16 cellular contexts compared by ENCODE assay signal in the genomic region with DNA sequence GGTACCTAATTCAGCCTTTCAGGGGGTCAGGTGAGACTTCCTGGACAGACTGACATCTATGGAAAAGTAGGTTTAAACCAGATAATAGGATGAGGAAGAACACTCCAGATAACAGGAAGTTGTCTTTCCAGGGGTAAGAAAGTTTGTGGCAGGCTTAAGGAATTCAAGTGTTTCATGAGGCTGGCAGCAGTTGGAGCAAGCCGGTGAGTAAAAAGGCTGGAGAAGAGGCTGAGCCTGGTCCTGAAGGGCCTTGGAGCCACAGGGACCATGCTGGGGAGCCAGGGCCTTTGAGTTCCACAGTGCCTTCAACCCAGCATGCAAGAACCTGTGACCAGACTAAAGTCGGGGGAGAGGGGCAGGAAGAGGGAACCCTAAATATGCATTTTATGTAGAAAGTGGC.
DNase-seq lines count a peak whose midpoint lies in the region; ATAC-seq, FAIRE-seq and TF ChIP-seq lines count a peak whose summit lies in the region.
"Had no signal": no experiment of that assay in that cellular context is flagged by ENCODE, and none has a peak within 500 bp of the region (broad histone marks: within the 10 kb centered on the region; RNA-seq: fewer than 3 reads in every experiment).

No MANE protein-coding gene starts in this region.

- H3K4me1 ChIP-seq in breast epithelium = no peaks in the 10 kb centered on the region
- peaks cover 70% of the 10 kb centered on the region for H3K4me1 ChIP-seq in astrocyte (ENCODE audit: insufficient read depth, low read length)
- peaks cover 0 to 42% (median 22%) of the 10 kb centered on the region in 4 donors for H3K4me1 ChIP-seq in tibial artery
- H3K4me1 ChIP-seq: left lung, SJCRH30 had no signal

- H3K27ac Mint-ChIP-seq in MCF 10A (ENCODE audit: low read depth, unreplicated experiment) (peak overlapping the region; percentile 99), astrocyte (ENCODE audit: unreplicated experiment) (peak overlapping the region; percentile 99)
- H3K27ac Mint-ChIP-seq: stimulated activated naive CD8-positive, alpha-beta T cell treated with anti-CD3 and anti-CD28 coated beads, Interleukin-15, amount 100 ng/mL, for 72 hours had no signal

- no peak for TF ChIP-seq POLR2A in breast epithelium (IDR thresholded peaks at IDR 0.05)

- H3K36me3 ChIP-seq in breast epithelium (no peaks in the 10 kb centered on the region), astrocyte (ENCODE audit: insufficient read depth, low read length) (no peaks in the 10 kb centered on the region), tibial artery (no peaks in the 10 kb centered on the region)
- H3K36me3 ChIP-seq: left lung, SJCRH30 had no signal

- POLR2A ChIA-PET in MCF 10A (lab: Yijun Ruan, JAX) = interaction anchor here (0.7 to 1.2 kb wide), 3 partner anchors 49 to 608 kb away, joined by 3 read pairs; no protein-coding TSS in a partner anchor

- H3K79me2 ChIP-seq in astrocyte (ENCODE audit: insufficient read depth, low read length) = peaks cover 7% of the 10 kb centered on the region

- ATAC-seq in left lobe of liver = no peak
- ATAC-seq: stimulated activated naive CD8-positive, alpha-beta T cell treated with anti-CD3 and anti-CD28 coated beads, Interleukin-15, amount 100 ng/mL, for 72 hours had no signal

- H3K4me2 ChIP-seq in astrocyte (ENCODE audit: low read length) = peak overlapping the region; percentile 79

- H3K36me3 Mint-ChIP-seq in MCF 10A (ENCODE audit: insufficient read depth, unreplicated experiment) (no peaks in the 10 kb centered on the region), astrocyte (ENCODE audit: low read depth, unreplicated experiment) (no peaks in the 10 kb centered on the region)

- CTCF ChIA-PET in MCF 10A (lab: Yijun Ruan, JAX) = interaction anchor here (0.7 to 1.4 kb wide), 4 partner anchors 18 to 353 kb away, joined by 3 to 5 read pairs (median 4); partner anchors contain the start of gene SPOCK1

- H3K27me3 ChIP-seq in breast epithelium (no peaks in the 10 kb centered on the region), astrocyte (ENCODE audit: insufficient read depth, low read length) (no peaks in the 10 kb centered on the region), tibial artery (no peaks in the 10 kb centered on the region)

- peak overlapping the region; percentile 72 for H3K4me3 Mint-ChIP-seq in MCF 10A (ENCODE audit: unreplicated experiment)
- no peak overlapping the region for H3K4me3 Mint-ChIP-seq in astrocyte (ENCODE audit: unreplicated experiment)
- H3K4me3 Mint-ChIP-seq: stimulated activated naive CD8-positive, alpha-beta T cell treated with anti-CD3 and anti-CD28 coated beads, Interleukin-15, amount 100 ng/mL, for 72 hours had no signal

- FAIRE-seq in astrocyte (lab: Jason Lieb, UNC) = no peak

- DNase-seq in MCF 10A (ENCODE audit: unreplicated experiment) (peak; percentile 8), breast epithelium (ENCODE audit: low spot score in 2 of 2) (no peak), astrocyte (ENCODE audit: low read depth) (no peak), glomerular visceral epithelial cell (ENCODE audit: extremely low spot score) (peak; percentile 34), tibial artery (no peak), left lobe of liver (ENCODE audit: low spot score) (no peak), Ammon's horn (ENCODE audit: low spot score) (no peak), DMS 273 treated with DMSO at 0.1 percent for 48 hours (lab: John Stamatoyannopoulos, UW) (no peak)
- DNase-seq: activated CD8-positive, alpha-beta memory T cell treated with anti-CD3 and anti-CD28 coated beads for 24 hours; activated gamma-delta T cell; COR-L47; left lung; stimulated activated naive CD8-positive, alpha-beta T cell treated with anti-CD3 and anti-CD28 coated beads, Interleukin-15, amount 100 ng/mL, for 72 hours had no signal

- H3K27ac ChIP-seq in breast epithelium (no peak overlapping the region), astrocyte (ENCODE audit: low read depth, low read length) (peak overlapping the region; percentile 96), tibial artery (peak overlapping the region; percentile 30 to 58)
- H3K27ac ChIP-seq: HL-60, left lung, SJCRH30 had no signal

- BruUV-seq in MCF 10A (replicated peaks; lab: Mats Ljungman, UMichigan) = TSS peak; percentile 83

- H3K4me3 ChIP-seq in breast epithelium = no peak overlapping the region
- no peak overlapping the region for H3K4me3 ChIP-seq in astrocyte (ENCODE audit: insufficient read depth, low read depth, low read length)
- no peak overlapping the region for H3K4me3 ChIP-seq in tibial artery
- H3K4me3 ChIP-seq: left lung, SJCRH30 had no signal

- intact Hi-C loops in MCF 10A (cut with micrococcal nuclease) = loop anchor here (1.0 to 10.0 kb wide), 3 partner anchors 49 to 167 kb away; no protein-coding TSS in a partner anchor
- intact Hi-C loops in breast epithelium (cut with DNase I; ENCODE audit: low total_unique reads) = no loop called here
- intact Hi-C loops in tibial artery (cut with DNase I; ENCODE audit: low total_unique reads) = no loop called here

- H3K4me1 Mint-ChIP-seq in MCF 10A (ENCODE audit: insufficient read depth, unreplicated experiment) (peaks cover 54% of the 10 kb centered on the region), astrocyte (ENCODE audit: low read depth, unreplicated experiment) (peaks cover 35% of the 10 kb centered on the region)
- H3K4me1 Mint-ChIP-seq: stimulated activated naive CD8-positive, alpha-beta T cell treated with anti-CD3 and anti-CD28 coated beads, Interleukin-15, amount 100 ng/mL, for 72 hours had no signal

- H3K9me3 Mint-ChIP-seq in MCF 10A (ENCODE audit: unreplicated experiment) (no peaks in the 10 kb centered on the region), astrocyte (ENCODE audit: unreplicated experiment) (no peaks in the 10 kb centered on the region)
- H3K9me3 Mint-ChIP-seq: neural crest cell; stimulated activated naive CD8-positive, alpha-beta T cell treated with anti-CD3 and anti-CD28 coated beads, Interleukin-15, amount 100 ng/mL, for 72 hours had no signal

- H4K20me1 ChIP-seq in astrocyte (ENCODE audit: insufficient read depth, low read length) = no peaks in the 10 kb centered on the region

- no peaks in the 10 kb centered on the region for H3K27me3 Mint-ChIP-seq in MCF 10A (ENCODE audit: insufficient read depth, unreplicated experiment)
- H3K27me3 Mint-ChIP-seq in astrocyte (ENCODE audit: low read depth, unreplicated experiment) = no peaks in the 10 kb centered on the region

- TF ChIP-seq CTCF in MCF 10A (IDR thresholded peaks at IDR 0.05; ENCODE audit: unreplicated experiment) (no peak), breast epithelium (IDR thresholded peaks at IDR 0.05) (no peak), astrocyte (IDR thresholded peaks at IDR 0.05; ENCODE audit: insufficient read depth, low read depth, low read length) (no peak), tibial artery (IDR thresholded peaks at IDR 0.05) (no peak)

- no peaks in the 10 kb centered on the region for H3K9me3 ChIP-seq in breast epithelium
- H3K9me3 ChIP-seq in astrocyte (ENCODE audit: insufficient read depth, low read depth, low read length) = no peaks in the 10 kb centered on the region
- H3K9me3 ChIP-seq in tibial artery = no peaks in the 10 kb centered on the region
- H3K9me3 ChIP-seq: left lung, SJCRH30 had no signal

- H3K9ac ChIP-seq in astrocyte (ENCODE audit: low read length) = peak overlapping the region; percentile 89

- H2AFZ ChIP-seq in astrocyte (ENCODE audit: low read depth, low read length) = no peak overlapping the region

Comparison
In these comparisons a context has a peak if more than half of its experiments do, and no peak if none do; other contexts are left out.
1. DNase-seq: peak in MCF 10A (single experiment) and glomerular visceral epithelial cell (single experiment); none in breast epithelium (0 of 2), astrocyte (single experiment), tibial artery (0 of 2), left lobe of liver (single experiment), Ammon's horn (single experiment) and DMS 273 treated with DMSO at 0.1 percent for 48 hours (single experiment).
2. H3K27ac ChIP-seq: peak in astrocyte (single experiment) and tibial artery (2 of 2); none in breast epithelium (0 of 2).